In genomic region chr18:28974504-28974903, GRCh38 we compare ENCODE assay signal across 24 cellular contexts.
"Had no signal": no experiment of that assay in that cellular context is flagged by ENCODE, and none has a peak within 500 bp of the region (broad histone marks: within the 10 kb centered on the region; RNA-seq: fewer than 3 reads in every experiment).

No MANE protein-coding gene starts in this region.

- H3K9me3 ChIP-seq: esophagus muscularis mucosa, gastrocnemius medialis, lower lobe of right lung, ovary, right atrium auricular region, suprapubic skin, thyroid gland had no signal

- DNase-seq: gastrocnemius medialis; heart right ventricle; hypothalamus; left cardiac atrium; left ventricle myocardium inferior; lower lobe of right lung; natural killer cell; ovary; stimulated activated CD4-positive, alpha-beta T cell treated with anti-CD3 and anti-CD28 coated beads, Interleukin-2, amount 100 ng/mL, for 48 hours; stimulated activated naive CD4-positive, alpha-beta T cell treated with Interleukin-2 at 50 U/mL for 16 hours; thyroid gland had no signal

- ATAC-seq: gastrocnemius medialis, heart right ventricle, left cardiac atrium, lower lobe of right lung, natural killer cell had no signal

- H3K36me3 Mint-ChIP-seq: memory B cell, mesothelial cell of epicardium, type B pancreatic cell had no signal

- H3K4me1 Mint-ChIP-seq: memory B cell, mesothelial cell of epicardium, natural killer cell had no signal

- H3K9me3 Mint-ChIP-seq: neural crest cell, type B pancreatic cell had no signal

- H3K4me2 ChIP-seq: smooth muscle cell had no signal

- H3K4me3 Mint-ChIP-seq: dendritic cell treated with granulocyte-macrophage colony-stimulating factor and Interleukin-4, amounts not matched to agents 40 ng/mL and 50 ng/mL, for 4 days; memory B cell; mesothelial cell of epicardium; natural killer cell; neural crest cell; type B pancreatic cell had no signal

- H3K4me1 ChIP-seq: esophagus muscularis mucosa, gastrocnemius medialis, heart right ventricle, left ventricle myocardium inferior, lower lobe of right lung, right atrium auricular region, suprapubic skin, thyroid gland had no signal

- H3K36me3 ChIP-seq: esophagus muscularis mucosa, gastrocnemius medialis, heart right ventricle, left ventricle myocardium inferior, lower lobe of right lung, ovary, right atrium auricular region, suprapubic skin, thyroid gland had no signal

- H3K27me3 Mint-ChIP-seq: dendritic cell treated with granulocyte-macrophage colony-stimulating factor and Interleukin-4, amounts not matched to agents 40 ng/mL and 50 ng/mL, for 4 days; memory B cell; type B pancreatic cell had no signal

- H3K4me3 ChIP-seq: esophagus muscularis mucosa, gastrocnemius medialis, heart right ventricle, left ventricle myocardium inferior, lower lobe of right lung, ovary, right atrium auricular region, smooth muscle cell, suprapubic skin, thyroid gland had no signal

- FAIRE-seq: colon, islet of Langerhans, urothelium cell line had no signal

- H3K27ac Mint-ChIP-seq: dendritic cell treated with granulocyte-macrophage colony-stimulating factor and Interleukin-4, amounts not matched to agents 40 ng/mL and 50 ng/mL, for 4 days; memory B cell; mesothelial cell of epicardium; natural killer cell; type B pancreatic cell had no signal

- H3K27ac ChIP-seq: epithelial cell of prostate, esophagus muscularis mucosa, gastrocnemius medialis, heart right ventricle, left ventricle myocardium inferior, lower lobe of right lung, ovary, right atrium auricular region, suprapubic skin, thyroid gland had no signal

- H3K27me3 ChIP-seq: esophagus muscularis mucosa, gastrocnemius medialis, heart right ventricle, ovary, right atrium auricular region, suprapubic skin, thyroid gland had no signal
